32 cellular contexts compared by ENCODE assay signal in genomic region chr5:56405116-56405515, GRCh38.
DNase-seq lines count a peak whose midpoint lies in the region; ATAC-seq, FAIRE-seq and TF ChIP-seq lines count a peak whose summit lies in the region.
"Had no signal": no experiment of that assay in that cellular context is flagged by ENCODE, and none has a peak within 500 bp of the region (broad histone marks: within the 10 kb centered on the region; RNA-seq: fewer than 3 reads in every experiment).

No MANE protein-coding gene starts in this region.

- 73% methylated on average over 3 of the region's 3 CpGs for WGBS in HUES64
- 69% methylated on average over 3 of the region's 3 CpGs for WGBS in hepatocyte (ENCODE audit: low lambda C conversion rate, missing lambda C conversion rate)
- 83 to 94% methylated on average over 3 of the region's 3 CpGs for WGBS in lower leg skin, 2 donors

- BruUV-seq in Caco-2 (replicated peaks; lab: Mats Ljungman, UMichigan) = no TSS peak

- H3K4me1 Mint-ChIP-seq in Caco-2 (ENCODE audit: low read depth, unreplicated experiment) (peaks cover 66% of the 10 kb centered on the region), neural progenitor cell (peaks cover 35% of the 10 kb centered on the region)

- DNase-seq in Caco-2 (no peak), hepatocyte (ENCODE audit: low spot score) (no peak), neural progenitor cell (ENCODE audit: low spot score) (peak; percentile 66), lower lobe of right lung (no peak), lower leg skin (ENCODE audit: low spot score in 2 of 2) (no peak), GM12891 (ENCODE audit: insufficient read length, low spot score) (no peak)
- DNase-seq: activated CD4-positive, alpha-beta memory T cell treated with anti-CD3 and anti-CD28 coated beads for 36 hours; activated CD4-positive, CD25-positive, alpha-beta regulatory T cell treated with anti-CD3 and anti-CD28 coated beads, Interleukin-2, amount 50 U/mL, for 72 hours; activated CD8-positive, alpha-beta memory T cell treated with anti-CD3 and anti-CD28 coated beads, Interleukin-2, amount 50 U/mL, for 4 hours; activated naive CD4-positive, alpha-beta T cell treated with anti-CD3 and anti-CD28 coated beads, Interleukin-2, amount 50 U/mL, for 16 hours; amniotic stem cell; colonic mucosa; COR-L47; DND-41; effector memory CD4-positive, alpha-beta T cell; erythroblast; head of caudate nucleus; left cardiac atrium; naive B cell; NCI-H1105; NCI-H2029 treated with DMSO at 0.1 percent for 48 hours; NCI-H748 treated with DMSO at 0.1 percent for 48 hours; right lobe of liver; SK-N-SH; stimulated activated CD4-positive, alpha-beta T cell treated with anti-CD3 and anti-CD28 coated beads, Interleukin-12 subunit alpha, Interleukin-12 subunit beta, amount 100 ng/mL, for 4 hours; stimulated activated CD4-positive, alpha-beta T cell treated with anti-CD3 and anti-CD28 coated beads, Interleukin-4, amount 100 ng/mL, for 1 hour had no signal

- H2AFZ ChIP-seq in hepatocyte (no peak overlapping the region), neural progenitor cell (replicated peaks) (no peak overlapping the region)

- H3K79me2 ChIP-seq in hepatocyte = no peaks in the 10 kb centered on the region
- no peaks in the 10 kb centered on the region for H3K79me2 ChIP-seq in neural progenitor cell (ENCODE audit: low read depth)

- H3K36me3 ChIP-seq in Caco-2 (ENCODE audit: control insufficient read depth, insufficient read depth, low read length) = no peaks in the 10 kb centered on the region
- no peaks in the 10 kb centered on the region for H3K36me3 ChIP-seq in HUES64 (ENCODE audit: insufficient read depth, low read length)
- no peaks in the 10 kb centered on the region for H3K36me3 ChIP-seq in hepatocyte (replicated peaks; ENCODE audit: insufficient read depth, low read depth)
- no peaks in the 10 kb centered on the region for H3K36me3 ChIP-seq in neural progenitor cell
- no peaks in the 10 kb centered on the region for H3K36me3 ChIP-seq in lower lobe of right lung
- H3K36me3 ChIP-seq: colonic mucosa, right lobe of liver had no signal

- no peak for TF ChIP-seq CTCF in Caco-2 (IDR thresholded peaks at IDR 0.05; ENCODE audit: insufficient read depth in 1 of 2, low read depth in 1 of 2, low read length in 1 of 2, severe bottlenecking in 1 of 2, unreplicated experiment in 1 of 2)
- TF ChIP-seq CTCF in hepatocyte (IDR thresholded peaks at IDR 0.05; ENCODE audit: poor library complexity) = no peak
- TF ChIP-seq CTCF in neural progenitor cell (IDR thresholded peaks at IDR 0.05) = no peak
- TF ChIP-seq CTCF in lower lobe of right lung (IDR thresholded peaks at IDR 0.05) = no peak
- no peak for TF ChIP-seq CTCF in lower leg skin (IDR thresholded peaks at IDR 0.05)

- no peak for TF ChIP-seq POLR2A in lower leg skin (IDR thresholded peaks at IDR 0.05)
- TF ChIP-seq POLR2A in GM12891 (IDR thresholded peaks at IDR 0.05; ENCODE audit: low read depth, low read length) = no peak

- H3K27me3 Mint-ChIP-seq in Caco-2 (ENCODE audit: insufficient read depth, unreplicated experiment) (no peaks in the 10 kb centered on the region), neural progenitor cell (ENCODE audit: insufficient read depth, low read depth) (peaks cover 2% of the 10 kb centered on the region)
- H3K27me3 Mint-ChIP-seq: activated CD4-positive, alpha-beta memory T cell treated with anti-CD3 and anti-CD28 coated beads for 36 hours; naive B cell; type B pancreatic cell had no signal

- H3K27me3 ChIP-seq in Caco-2 (replicated peaks; ENCODE audit: control insufficient read depth, insufficient read depth, low read length) (no peaks in the 10 kb centered on the region), HUES64 (ENCODE audit: insufficient read depth, low read length) (no peaks in the 10 kb centered on the region), hepatocyte (no peaks in the 10 kb centered on the region), neural progenitor cell (no peaks in the 10 kb centered on the region), lower lobe of right lung (ENCODE audit: low read depth) (no peaks in the 10 kb centered on the region)
- H3K27me3 ChIP-seq: colonic mucosa, right lobe of liver had no signal

- H3K9me3 ChIP-seq in Caco-2 = no peaks in the 10 kb centered on the region
- no peaks in the 10 kb centered on the region for H3K9me3 ChIP-seq in HUES64 (ENCODE audit: insufficient read depth, low read depth, low read length)
- no peaks in the 10 kb centered on the region for H3K9me3 ChIP-seq in hepatocyte (ENCODE audit: low read depth)
- H3K9me3 ChIP-seq in neural progenitor cell (ENCODE audit: low read depth) = no peaks in the 10 kb centered on the region
- H3K9me3 ChIP-seq in lower lobe of right lung = no peaks in the 10 kb centered on the region
- H3K9me3 ChIP-seq: colonic mucosa, right lobe of liver, SK-N-SH had no signal

- no peaks in the 10 kb centered on the region for H3K9me2 ChIP-seq in hepatocyte (replicated peaks; ENCODE audit: insufficient read depth)
- H3K9me2 ChIP-seq: SK-N-SH had no signal

- no peak overlapping the region for H3K9ac ChIP-seq in HUES64 (ENCODE audit: low read depth, low read length)
- no peak overlapping the region for H3K9ac ChIP-seq in neural progenitor cell
- H3K9ac ChIP-seq: SK-N-SH had no signal

- ATAC-seq in lower lobe of right lung (no peak), HG02938 (IDR thresholded peaks at IDR 0.05; ENCODE audit: unreplicated experiment) (no peak)
- ATAC-seq: K562, left cardiac atrium, right lobe of liver had no signal

- H3K4me2 ChIP-seq in hepatocyte = peak overlapping the region; percentile 0
- no peak overlapping the region for H3K4me2 ChIP-seq in neural progenitor cell
- H3K4me2 ChIP-seq: SK-N-SH had no signal

- CTCF ChIA-PET in Caco-2 (lab: Charles Lee) = no interaction called here

- H3K4me3 ChIP-seq in Caco-2 (ENCODE audit: low read depth, low read length) (no peak overlapping the region), HUES64 (ENCODE audit: low read length) (no peak overlapping the region), hepatocyte (no peak overlapping the region), neural progenitor cell (no peak overlapping the region), lower lobe of right lung (no peak overlapping the region), lower leg skin (ENCODE audit: low read depth, poor library complexity, severe bottlenecking) (no peak overlapping the region)
- H3K4me3 ChIP-seq: colonic mucosa, K562, right lobe of liver had no signal

- no peaks in the 10 kb centered on the region for H4K20me1 ChIP-seq in hepatocyte (ENCODE audit: insufficient read depth, poor library complexity, severe bottlenecking)
- H4K20me1 ChIP-seq in neural progenitor cell (ENCODE audit: low read depth) = no peaks in the 10 kb centered on the region

- H3K27ac ChIP-seq in HUES64 (ENCODE audit: low read depth, low read length) = 0 out of 2 replicates have a peak overlapping the region, but pooled peaks have one; percentile 1
- peak overlapping the region; percentile 88 for H3K27ac ChIP-seq in hepatocyte
- no peak overlapping the region for H3K27ac ChIP-seq in neural progenitor cell
- no peak overlapping the region for H3K27ac ChIP-seq in lower lobe of right lung
- H3K27ac ChIP-seq: colonic mucosa, right lobe of liver had no signal

- peaks cover 11% of the 10 kb centered on the region for H3K9me3 Mint-ChIP-seq in Caco-2 (ENCODE audit: unreplicated experiment)
- H3K9me3 Mint-ChIP-seq in neural progenitor cell = no peaks in the 10 kb centered on the region
- H3K9me3 Mint-ChIP-seq: activated CD4-positive, alpha-beta memory T cell treated with anti-CD3 and anti-CD28 coated beads for 36 hours; naive B cell; T-helper 1 cell treated with Interleukin-12 subunit alpha and Interleukin-12 subunit beta and Interleukin-4 antibody, amounts not matched to agents 30 μg/mL and 1 μg/mL, for 36 hours; type B pancreatic cell had no signal

- H3K4me1 ChIP-seq in Caco-2 (peaks cover 92% of the 10 kb centered on the region), HUES64 (ENCODE audit: insufficient read depth, low read length) (peaks cover 27% of the 10 kb centered on the region), hepatocyte (ENCODE audit: insufficient read depth) (peaks cover 40% of the 10 kb centered on the region), neural progenitor cell (peaks cover 19% of the 10 kb centered on the region), lower lobe of right lung (peaks cover 4% of the 10 kb centered on the region)
- H3K4me1 ChIP-seq: colonic mucosa, right lobe of liver had no signal

- FAIRE-seq in GM12891 (lab: Jason Lieb, UNC) = no peak
- FAIRE-seq: K562, TTC549 had no signal

- peaks cover 4% of the 10 kb centered on the region for H3F3A ChIP-seq in neural progenitor cell (ENCODE audit: low read depth)

- POLR2A ChIA-PET in Caco-2 (lab: Charles Lee) = no interaction called here

- intact Hi-C loops in Caco-2 (cut with micrococcal nuclease; ENCODE audit: unreplicated experiment) = loop anchor here (10.0 kb wide), 1 partner anchor 80 kb away; no protein-coding TSS in a partner anchor
- intact Hi-C loops in lower lobe of right lung (cut with DNase I) = no loop called here
- intact Hi-C loops in lower leg skin (cut with DNase I; ENCODE audit: low total_unique reads) = no loop called here

- H3K4me3 Mint-ChIP-seq in Caco-2 (ENCODE audit: unreplicated experiment) (no peak overlapping the region), neural progenitor cell (no peak overlapping the region)
- H3K4me3 Mint-ChIP-seq: activated CD4-positive, alpha-beta memory T cell treated with anti-CD3 and anti-CD28 coated beads for 36 hours; naive B cell; T-helper 1 cell treated with Interleukin-12 subunit alpha and Interleukin-12 subunit beta and Interleukin-4 antibody, amounts not matched to agents 30 μg/mL and 1 μg/mL, for 36 hours; type B pancreatic cell had no signal

- peak overlapping the region; percentile 97 for H3K27ac Mint-ChIP-seq in Caco-2 (ENCODE audit: unreplicated experiment)
- no peak overlapping the region for H3K27ac Mint-ChIP-seq in neural progenitor cell
- H3K27ac Mint-ChIP-seq: activated CD4-positive, alpha-beta memory T cell treated with anti-CD3 and anti-CD28 coated beads for 36 hours; naive B cell; T-helper 1 cell treated with Interleukin-12 subunit alpha and Interleukin-12 subunit beta and Interleukin-4 antibody, amounts not matched to agents 30 μg/mL and 1 μg/mL, for 36 hours; type B pancreatic cell had no signal

- H3K36me3 Mint-ChIP-seq in Caco-2 (ENCODE audit: insufficient read depth, unreplicated experiment) = no peaks in the 10 kb centered on the region
- no peaks in the 10 kb centered on the region for H3K36me3 Mint-ChIP-seq in neural progenitor cell
- H3K36me3 Mint-ChIP-seq: activated CD4-positive, alpha-beta memory T cell treated with anti-CD3 and anti-CD28 coated beads for 36 hours; naive B cell; type B pancreatic cell had no signal

TF ChIP-seq in GM12891, 5 proteins besides CTCF, POLR2A, EP300 and RAD21:
- TF ChIP-seq POU2F2 (IDR thresholded peaks at IDR 0.05; ENCODE audit: low read depth, low read length) = no peak

Comparison
In these comparisons a context has a peak if more than half of its experiments do, and no peak if none do; other contexts are left out.
1. H3K27ac ChIP-seq: peak in HUES64 (single experiment) and hepatocyte (single experiment); none in neural progenitor cell (single experiment) and lower lobe of right lung (single experiment).